ENCODE assay signal across 1 cellular context in genomic region chr6:111572216-111572706, GRCh38.
TF ChIP-seq lines count a peak whose summit lies in the region.

No MANE protein-coding gene starts in this region.

TF ChIP-seq in HepG2, 621 proteins besides CTCF, POLR2A, EP300 and RAD21 (continued from another document and continues in another):
- TF ChIP-seq ATM (IDR thresholded peaks at IDR 0.05; ENCODE audit: borderline replicate concordance) (no peak), PRMT3 (CRISPR knock-in tag; IDR thresholded peaks at IDR 0.05; ENCODE audit: borderline replicate concordance, low read depth) (0 out of 2 replicates have a peak, but pooled peaks have one; percentile 36), ZNF761 (CRISPR knock-in tag; conservative IDR thresholded peaks at IDR 0.05) (0 out of 2 replicates have a peak, but pooled peaks have one; percentile 49), SYNCRIP (IDR thresholded peaks at IDR 0.05; ENCODE audit: insufficient read depth, low read depth, low read length) (no peak), PHF5A (CRISPR knock-in tag; IDR thresholded peaks at IDR 0.05; ENCODE audit: low read depth, unreplicated experiment) (no peak), TRAFD1 (CRISPR knock-in tag; IDR thresholded peaks at IDR 0.05; ENCODE audit: borderline replicate concordance) (no peak), ADNP (CRISPR knock-in tag; IDR thresholded peaks at IDR 0.05) (no peak), NFATC3 (CRISPR knock-in tag; IDR thresholded peaks at IDR 0.05) (no peak), HOMEZ (CRISPR knock-in tag; IDR thresholded peaks at IDR 0.05; ENCODE audit: low read depth) (peak; percentile 77; the same call in 1 of the 2 replicates), BORCS8-MEF2B (CRISPR knock-in tag; IDR thresholded peaks at IDR 0.05) (no peak), ZNF143 (CRISPR knock-in tag; IDR thresholded peaks at IDR 0.05) (peak; percentile 82), ZNF619 (CRISPR knock-in tag; IDR thresholded peaks at IDR 0.05) (no peak), MEIS2 (CRISPR knock-in tag; IDR thresholded peaks at IDR 0.05) (no peak), MIER3 (CRISPR knock-in tag; IDR thresholded peaks at IDR 0.05; ENCODE audit: borderline replicate concordance) (peak; percentile 69; the same call in 1 of the 2 replicates), ZNF616 (CRISPR knock-in tag; IDR thresholded peaks at IDR 0.05; ENCODE audit: low read depth) (no peak), MAF1 (CRISPR knock-in tag; IDR thresholded peaks at IDR 0.05; ENCODE audit: borderline replicate concordance) (no peak), RNF2 (conservative IDR thresholded peaks at IDR 0.05; ENCODE audit: low read depth) (no peak), ZNF605 (CRISPR knock-in tag; IDR thresholded peaks at IDR 0.05) (no peak), ZNF704 (CRISPR knock-in tag; IDR thresholded peaks at IDR 0.05; ENCODE audit: borderline replicate concordance) (no peak), ZNF607 (CRISPR knock-in tag; IDR thresholded peaks at IDR 0.05; ENCODE audit: borderline replicate concordance) (no peak), HNF4G (IDR thresholded peaks at IDR 0.05; ENCODE audit: borderline replicate concordance, low read depth, low read length) (peak; percentile 82), HNF4G (CRISPR knock-in tag; IDR thresholded peaks at IDR 0.05; ENCODE audit: borderline replicate concordance, low read depth) (peak; percentile 75; the same call in 1 of the 2 replicates), ZNF496 (CRISPR knock-in tag; IDR thresholded peaks at IDR 0.05; ENCODE audit: insufficient replicate concordance) (no peak), ZNF34 (CRISPR knock-in tag; IDR thresholded peaks at IDR 0.05; ENCODE audit: borderline replicate concordance) (no peak), TOPORS (CRISPR knock-in tag; IDR thresholded peaks at IDR 0.05) (no peak), HMGA1 (CRISPR knock-in tag; conservative IDR thresholded peaks at IDR 0.05) (no peak), ZNF792 (CRISPR knock-in tag; IDR thresholded peaks at IDR 0.05) (no peak; the same call in 1 of the 2 replicates), ZNF780A (CRISPR knock-in tag; IDR thresholded peaks at IDR 0.05) (no peak), KDM1A (CRISPR knock-in tag; IDR thresholded peaks at IDR 0.05) (no peak), REL (CRISPR knock-in tag; conservative IDR thresholded peaks at IDR 0.05) (no peak), HBP1 (CRISPR knock-in tag; IDR thresholded peaks at IDR 0.05; ENCODE audit: low read depth) (no peak), ZNF567 (CRISPR knock-in tag; IDR thresholded peaks at IDR 0.05; ENCODE audit: borderline replicate concordance) (no peak), NFKB2 (CRISPR knock-in tag; IDR thresholded peaks at IDR 0.05; ENCODE audit: borderline replicate concordance) (no peak), ZMYM4 (CRISPR knock-in tag; IDR thresholded peaks at IDR 0.05) (peak; percentile 87), HNRNPUL1 (IDR thresholded peaks at IDR 0.05; ENCODE audit: low read depth, low read length) (no peak), ELF1 (CRISPR knock-in tag; IDR thresholded peaks at IDR 0.05) (peak; percentile 81), NCOR1 (IDR thresholded peaks at IDR 0.05; ENCODE audit: borderline replicate concordance, low read length) (peak; percentile 93), ZBTB8A (CRISPR knock-in tag; IDR thresholded peaks at IDR 0.05; ENCODE audit: borderline replicate concordance, low read depth) (no peak), ZNF530 (CRISPR knock-in tag; IDR thresholded peaks at IDR 0.05; ENCODE audit: low read depth) (no peak), ZNF20 (CRISPR knock-in tag; IDR thresholded peaks at IDR 0.05) (no peak), ZBTB46 (CRISPR knock-in tag; IDR thresholded peaks at IDR 0.05; ENCODE audit: borderline replicate concordance) (0 out of 2 replicates have a peak, but pooled peaks have one; percentile 66)
- TF ChIP-seq, protein P1, sequence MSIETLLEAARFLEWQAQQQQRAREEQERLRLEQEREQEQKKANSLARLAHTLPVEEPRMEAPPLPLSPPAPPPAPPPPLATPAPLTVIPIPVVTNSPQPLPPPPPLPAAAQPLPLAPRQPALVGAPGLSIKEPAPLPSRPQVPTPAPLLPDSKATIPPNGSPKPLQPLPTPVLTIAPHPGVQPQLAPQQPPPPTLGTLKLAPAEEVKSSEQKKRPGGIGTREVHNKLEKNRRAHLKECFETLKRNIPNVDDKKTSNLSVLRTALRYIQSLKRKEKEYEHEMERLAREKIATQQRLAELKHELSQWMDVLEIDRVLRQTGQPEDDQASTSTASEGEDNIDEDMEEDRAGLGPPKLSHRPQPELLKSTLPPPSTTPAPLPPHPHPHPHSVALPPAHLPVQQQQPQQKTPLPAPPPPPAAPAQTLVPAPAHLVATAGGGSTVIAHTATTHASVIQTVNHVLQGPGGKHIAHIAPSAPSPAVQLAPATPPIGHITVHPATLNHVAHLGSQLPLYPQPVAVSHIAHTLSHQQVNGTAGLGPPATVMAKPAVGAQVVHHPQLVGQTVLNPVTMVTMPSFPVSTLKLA (IDR thresholded peaks at IDR 0.05) = no peak
- TF ChIP-seq, protein P2, sequence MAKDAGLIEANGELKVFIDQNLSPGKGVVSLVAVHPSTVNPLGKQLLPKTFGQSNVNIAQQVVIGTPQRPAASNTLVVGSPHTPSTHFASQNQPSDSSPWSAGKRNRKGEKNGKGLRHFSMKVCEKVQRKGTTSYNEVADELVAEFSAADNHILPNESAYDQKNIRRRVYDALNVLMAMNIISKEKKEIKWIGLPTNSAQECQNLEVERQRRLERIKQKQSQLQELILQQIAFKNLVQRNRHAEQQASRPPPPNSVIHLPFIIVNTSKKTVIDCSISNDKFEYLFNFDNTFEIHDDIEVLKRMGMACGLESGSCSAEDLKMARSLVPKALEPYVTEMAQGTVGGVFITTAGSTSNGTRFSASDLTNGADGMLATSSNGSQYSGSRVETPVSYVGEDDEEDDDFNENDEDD (CRISPR knock-in tag; IDR thresholded peaks at IDR 0.05; ENCODE audit: borderline replicate concordance) = peak; percentile 44; the same call in 1 of the 2 replicates
- TF ChIP-seq, protein P3, sequence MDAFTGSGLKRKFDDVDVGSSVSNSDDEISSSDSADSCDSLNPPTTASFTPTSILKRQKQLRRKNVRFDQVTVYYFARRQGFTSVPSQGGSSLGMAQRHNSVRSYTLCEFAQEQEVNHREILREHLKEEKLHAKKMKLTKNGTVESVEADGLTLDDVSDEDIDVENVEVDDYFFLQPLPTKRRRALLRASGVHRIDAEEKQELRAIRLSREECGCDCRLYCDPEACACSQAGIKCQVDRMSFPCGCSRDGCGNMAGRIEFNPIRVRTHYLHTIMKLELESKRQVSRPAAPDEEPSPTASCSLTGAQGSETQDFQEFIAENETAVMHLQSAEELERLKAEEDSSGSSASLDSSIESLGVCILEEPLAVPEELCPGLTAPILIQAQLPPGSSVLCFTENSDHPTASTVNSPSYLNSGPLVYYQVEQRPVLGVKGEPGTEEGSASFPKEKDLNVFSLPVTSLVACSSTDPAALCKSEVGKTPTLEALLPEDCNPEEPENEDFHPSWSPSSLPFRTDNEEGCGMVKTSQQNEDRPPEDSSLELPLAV (CRISPR knock-in tag; conservative IDR thresholded peaks at IDR 0.05; ENCODE audit: low read depth) = no peak
- TF ChIP-seq, protein P4, sequence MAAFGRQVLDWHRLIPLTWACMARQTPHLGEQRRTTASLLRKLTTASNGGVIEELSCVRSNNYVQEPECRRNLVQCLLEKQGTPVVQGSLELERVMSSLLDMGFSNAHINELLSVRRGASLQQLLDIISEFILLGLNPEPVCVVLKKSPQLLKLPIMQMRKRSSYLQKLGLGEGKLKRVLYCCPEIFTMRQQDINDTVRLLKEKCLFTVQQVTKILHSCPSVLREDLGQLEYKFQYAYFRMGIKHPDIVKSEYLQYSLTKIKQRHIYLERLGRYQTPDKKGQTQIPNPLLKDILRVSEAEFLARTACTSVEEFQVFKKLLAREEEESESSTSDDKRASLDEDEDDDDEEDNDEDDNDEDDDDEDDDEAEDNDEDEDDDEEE (CRISPR knock-in tag; IDR thresholded peaks at IDR 0.05) = no peak
- TF ChIP-seq, protein P5, sequence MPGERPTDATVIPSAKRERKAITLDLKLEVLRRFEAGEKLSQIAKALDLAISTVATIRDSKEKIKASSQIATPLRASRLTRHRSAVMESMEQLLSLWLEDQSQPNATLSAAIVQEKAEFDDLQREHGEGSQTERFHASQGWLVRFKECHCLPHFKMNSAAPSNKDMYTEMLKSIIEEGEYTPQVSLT (CRISPR knock-in tag; IDR thresholded peaks at IDR 0.05; ENCODE audit: borderline replicate concordance, low read depth) = no peak
- TF ChIP-seq, protein P6, sequence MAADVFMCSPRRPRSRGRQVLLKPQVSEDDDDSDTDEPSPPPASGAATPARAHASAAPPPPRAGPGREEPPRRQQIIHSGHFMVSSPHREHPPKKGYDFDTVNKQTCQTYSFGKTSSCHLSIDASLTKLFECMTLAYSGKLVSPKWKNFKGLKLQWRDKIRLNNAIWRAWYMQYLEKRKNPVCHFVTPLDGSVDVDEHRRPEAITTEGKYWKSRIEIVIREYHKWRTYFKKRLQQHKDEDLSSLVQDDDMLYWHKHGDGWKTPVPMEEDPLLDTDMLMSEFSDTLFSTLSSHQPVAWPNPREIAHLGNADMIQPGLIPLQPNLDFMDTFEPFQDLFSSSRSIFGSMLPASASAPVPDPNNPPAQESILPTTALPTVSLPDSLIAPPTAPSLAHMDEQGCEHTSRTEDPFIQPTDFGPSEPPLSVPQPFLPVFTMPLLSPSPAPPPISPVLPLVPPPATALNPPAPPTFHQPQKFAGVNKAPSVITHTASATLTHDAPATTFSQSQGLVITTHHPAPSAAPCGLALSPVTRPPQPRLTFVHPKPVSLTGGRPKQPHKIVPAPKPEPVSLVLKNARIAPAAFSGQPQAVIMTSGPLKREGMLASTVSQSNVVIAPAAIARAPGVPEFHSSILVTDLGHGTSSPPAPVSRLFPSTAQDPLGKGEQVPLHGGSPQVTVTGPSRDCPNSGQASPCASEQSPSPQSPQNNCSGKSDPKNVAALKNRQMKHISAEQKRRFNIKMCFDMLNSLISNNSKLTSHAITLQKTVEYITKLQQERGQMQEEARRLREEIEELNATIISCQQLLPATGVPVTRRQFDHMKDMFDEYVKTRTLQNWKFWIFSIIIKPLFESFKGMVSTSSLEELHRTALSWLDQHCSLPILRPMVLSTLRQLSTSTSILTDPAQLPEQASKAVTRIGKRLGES (CRISPR knock-in tag; IDR thresholded peaks at IDR 0.05; ENCODE audit: borderline replicate concordance) = no peak
